Comparison of ENCODE assay signal across 8 cellular contexts in the genomic region with DNA sequence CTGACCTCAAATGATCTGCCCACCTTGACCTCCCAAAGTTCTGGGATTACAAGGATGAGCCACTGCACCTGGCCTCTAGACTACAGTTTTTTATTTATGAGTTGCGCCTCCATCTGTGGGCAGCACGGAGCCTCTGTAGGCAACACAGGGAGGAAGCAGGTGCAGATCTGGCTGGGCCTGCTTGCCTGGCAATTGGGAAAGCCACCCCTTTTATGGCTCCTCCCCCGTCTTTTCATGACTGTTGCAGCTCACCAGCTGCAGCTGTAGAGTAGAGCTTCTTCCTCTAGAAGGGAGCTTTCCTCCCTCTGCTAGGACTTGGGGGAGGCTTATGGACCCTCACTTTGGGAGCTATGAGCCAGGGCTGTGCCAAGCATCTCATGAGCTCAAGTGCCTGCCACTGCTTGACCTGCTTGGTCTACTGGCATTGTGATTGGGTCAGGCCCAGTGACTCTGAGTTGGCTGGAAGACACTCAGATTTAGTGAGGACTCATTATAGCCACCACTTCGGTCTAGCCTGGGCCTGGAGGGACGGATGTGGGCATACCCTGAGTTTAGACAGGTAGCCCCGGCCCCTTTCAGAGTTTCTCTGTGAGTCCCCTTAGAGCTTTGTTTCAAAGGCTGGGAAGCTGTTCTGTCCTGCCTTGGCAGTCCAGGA. TPM values are rescaled to one million over a fixed set of nuclear protein-coding genes. Genes with fewer than 3 reads are reported as not detected.
DNase-seq lines count a peak whose midpoint lies in the region; ATAC-seq and TF ChIP-seq lines count a peak whose summit lies in the region.

No MANE protein-coding gene starts in this region.

- intact Hi-C loops in natural killer cell (cut with micrococcal nuclease) = no loop called here

- no peak overlapping the region for H3K4me3 Mint-ChIP-seq in T-helper 2 cell treated with Interferon-gamma antibody and Interleukin-4, amounts not matched to agents 5 μg/mL and 100 μg/mL, for 36 hours
- H3K4me3 Mint-ChIP-seq in T-cell (no peak overlapping the region), neural crest cell (no peak overlapping the region), natural killer cell (no peak overlapping the region)

- POLR2A ChIA-PET in T-cell (lab: Charles Lee) = interaction anchor here in 1 of 2 donors (0.5 kb wide), 1 partner anchor 484 kb away, joined by 8 read pairs; no protein-coding TSS in a partner anchor

- H3K27ac Mint-ChIP-seq in T-helper 2 cell treated with Interferon-gamma antibody and Interleukin-4, amounts not matched to agents 5 μg/mL and 100 μg/mL, for 36 hours = peak overlapping the region; percentile 2
- H3K27ac Mint-ChIP-seq in T-cell = peak overlapping the region; percentile 25 to 54
- peak overlapping the region; percentile 19 for H3K27ac Mint-ChIP-seq in neural crest cell (ENCODE audit: unreplicated experiment)
- H3K27ac Mint-ChIP-seq in natural killer cell = no peak overlapping the region

- no peaks in the 10 kb centered on the region for H3K9me3 Mint-ChIP-seq in T-helper 2 cell treated with Interferon-gamma antibody and Interleukin-4, amounts not matched to agents 5 μg/mL and 100 μg/mL, for 36 hours
- H3K9me3 Mint-ChIP-seq in T-cell = no peaks in the 10 kb centered on the region
- H3K9me3 Mint-ChIP-seq in neural crest cell = no peaks in the 10 kb centered on the region
- H3K9me3 Mint-ChIP-seq in natural killer cell = no peaks in the 10 kb centered on the region

- TF ChIP-seq CTCF in neural crest cell (conservative IDR thresholded peaks at IDR 0.05) (no peak), natural killer cell (IDR thresholded peaks at IDR 0.05) (no peak)

- peaks cover 8% of the 10 kb centered on the region for H3K4me1 Mint-ChIP-seq in T-helper 2 cell treated with Interferon-gamma antibody and Interleukin-4, amounts not matched to agents 5 μg/mL and 100 μg/mL, for 36 hours (ENCODE audit: low read depth)
- peaks cover 9 to 18% (median 17%) of the 10 kb centered on the region in 3 donors for H3K4me1 Mint-ChIP-seq in T-cell
- no peaks in the 10 kb centered on the region for H3K4me1 Mint-ChIP-seq in neural crest cell
- peaks cover 0 to 8% of the 10 kb centered on the region in 2 donors for H3K4me1 Mint-ChIP-seq in natural killer cell

- no peak for DNase-seq in T-helper 2 cell treated with Interferon-gamma antibody and Interleukin-4, amounts not matched to agents 5 μg/mL and 100 μg/mL, for 36 hours (ENCODE audit: low spot score)
- DNase-seq in T-helper 2 cell (no peak), T-cell (peak in 6 of 34 experiments; percentile 32 to 55 (median 42)), neural crest cell (ENCODE audit: low read depth, low spot score) (no peak), putamen (ENCODE audit: low spot score) (no peak), NCI-H2227 (lab: John Stamatoyannopoulos, UW; ENCODE audit: unreplicated experiment) (no peak), natural killer cell (no peak)

- CTCF ChIA-PET in T-cell (lab: Charles Lee) = interaction anchor here in 1 of 2 donors (0.6 to 1.2 kb wide), 2 partner anchors 23 to 72 kb away, joined by 4 to 6 read pairs; no protein-coding TSS in a partner anchor

- no peaks in the 10 kb centered on the region for H3K27me3 Mint-ChIP-seq in T-helper 2 cell treated with Interferon-gamma antibody and Interleukin-4, amounts not matched to agents 5 μg/mL and 100 μg/mL, for 36 hours (ENCODE audit: low read depth)
- H3K27me3 Mint-ChIP-seq in T-cell (no peaks in the 10 kb centered on the region), neural crest cell (ENCODE audit: low read depth) (no peaks in the 10 kb centered on the region), natural killer cell (ENCODE audit: low read depth in 2 of 2) (no peaks in the 10 kb centered on the region)

- ATAC-seq in HG03280 (IDR thresholded peaks at IDR 0.05; ENCODE audit: unreplicated experiment) (peak; percentile 48), T-cell (replicated peaks in 1 of 4) (peak; percentile 41 to 83 (median 44)), natural killer cell (no peak)

- peaks cover 3% of the 10 kb centered on the region for H3K36me3 Mint-ChIP-seq in T-helper 2 cell treated with Interferon-gamma antibody and Interleukin-4, amounts not matched to agents 5 μg/mL and 100 μg/mL, for 36 hours (ENCODE audit: low read depth)
- H3K36me3 Mint-ChIP-seq in T-cell (peaks cover 18% of the 10 kb centered on the region), neural crest cell (ENCODE audit: low read depth) (no peaks in the 10 kb centered on the region), natural killer cell (no peaks in the 10 kb centered on the region)

RNA-seq across cellular contexts. Expression of a gene that starts 6.9 kb away (rescaled TPM):
- total RNA-seq in T-cell (100 to 1,000 TPM; 146 to 216 (median 185) TPM), neural crest cell (39.2 and 41.7 TPM in 2 replicates), natural killer cell (10 to 100 TPM; 46.6 to 84.9 (median 69.6) TPM)

RNA-seq across cellular contexts. Expression of a gene that starts 12.2 kb away (rescaled TPM):
- total RNA-seq in T-cell = 10 to 100 TPM in 4 of 5 donors, 1 to 10 TPM in 1; 8.7 to 16.4 (median 10.9) TPM
- total RNA-seq in neural crest cell = 10.7 and 13.6 TPM in 2 replicates
- 10 to 100 TPM in 2 of 3 donors, 1 to 10 TPM in 1; 5.6 to 13.0 (median 12.7) TPM for total RNA-seq in natural killer cell

RNA-seq across cellular contexts. Expression of a gene that starts 21.5 kb away (rescaled TPM):
- total RNA-seq in T-cell (under 1 TPM in 3 of 5 donors, not detected in 2; 0.47 to 0.79 (median 0.62) TPM), neural crest cell (0.09 and 0.23 TPM in 2 replicates), natural killer cell (not detected)

RNA-seq across cellular contexts. Expression of a gene that starts 53.4 kb away (rescaled TPM):
- total RNA-seq in T-cell (10 to 100 TPM; 42.5 to 50.3 (median 43.9) TPM), neural crest cell (21.3 and 23.8 TPM in 2 replicates), natural killer cell (10 to 100 TPM; 46.3 to 57.3 (median 56.1) TPM)

RNA-seq across cellular contexts. Expression of a gene that starts 53.4 kb away (rescaled TPM):
- total RNA-seq in T-cell = 10 to 100 TPM; 80.1 to 92.4 (median 87.2) TPM
- total RNA-seq in neural crest cell = 68.9 and 71.9 TPM in 2 replicates
- total RNA-seq in natural killer cell = 10 to 100 TPM; 60.7 to 84.7 (median 68.2) TPM

Comparison
In these comparisons a context has a peak if more than half of its experiments do, and no peak if none do; other contexts are left out.
1. H3K27ac Mint-ChIP-seq: peak in T-helper 2 cell treated with Interferon-gamma antibody and Interleukin-4, amounts not matched to agents 5 μg/mL and 100 μg/mL, for 36 hours (single experiment), T-cell (2 of 2) and neural crest cell (single experiment); none in natural killer cell (0 of 2).
2. ATAC-seq: peak in HG03280 (single experiment) and T-cell (4 of 4); none in natural killer cell (0 of 3).